ENCODE assay signal across 1 cellular context in the genomic region with DNA sequence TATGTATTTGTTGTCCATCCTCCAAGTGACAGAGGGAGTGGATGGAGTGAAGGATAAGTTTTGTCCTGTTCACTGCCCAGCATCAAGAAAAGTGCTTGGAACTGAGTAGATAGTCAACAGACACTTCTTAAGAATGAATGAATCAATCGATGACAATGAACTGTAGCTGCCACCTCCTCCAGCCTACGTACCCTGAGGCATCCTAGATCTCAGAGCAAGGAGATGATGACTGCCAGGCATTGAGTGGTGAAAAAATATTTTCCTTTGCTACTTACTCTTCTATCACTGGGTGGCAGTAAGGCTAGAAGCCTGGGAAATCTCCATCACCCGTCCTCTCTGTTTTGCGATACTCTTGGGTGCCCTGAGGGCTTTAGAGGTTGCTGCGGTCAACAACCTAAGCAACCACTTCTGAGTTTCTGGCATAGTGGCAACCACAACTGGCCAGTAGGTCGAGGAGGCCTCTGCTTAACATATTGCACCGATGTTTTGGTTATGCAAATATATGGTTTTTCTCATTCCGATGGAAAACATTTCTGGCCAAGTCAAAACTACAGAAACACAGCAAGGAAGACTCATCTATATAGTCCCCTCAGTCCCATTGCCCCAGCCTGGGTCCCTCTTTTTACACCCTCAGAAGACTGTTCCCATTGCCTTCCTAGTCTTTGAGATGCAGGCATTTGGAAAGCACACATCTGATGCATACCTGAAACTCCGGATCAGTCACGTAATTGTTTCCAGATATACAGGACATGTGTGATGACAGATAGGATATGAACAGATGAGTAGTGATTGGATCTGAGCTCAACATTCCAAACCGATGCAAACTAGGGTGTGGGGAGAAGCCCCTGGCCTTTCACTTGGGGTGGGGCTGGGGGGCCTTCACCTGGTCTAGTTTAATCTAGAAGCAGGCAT.
TF ChIP-seq lines count a peak whose summit lies in the region.

No MANE protein-coding gene starts in this region.

TF ChIP-seq in K562, 482 proteins besides CTCF, POLR2A, EP300 and RAD21 (continued from another document):
- TF ChIP-seq, protein P1, sequence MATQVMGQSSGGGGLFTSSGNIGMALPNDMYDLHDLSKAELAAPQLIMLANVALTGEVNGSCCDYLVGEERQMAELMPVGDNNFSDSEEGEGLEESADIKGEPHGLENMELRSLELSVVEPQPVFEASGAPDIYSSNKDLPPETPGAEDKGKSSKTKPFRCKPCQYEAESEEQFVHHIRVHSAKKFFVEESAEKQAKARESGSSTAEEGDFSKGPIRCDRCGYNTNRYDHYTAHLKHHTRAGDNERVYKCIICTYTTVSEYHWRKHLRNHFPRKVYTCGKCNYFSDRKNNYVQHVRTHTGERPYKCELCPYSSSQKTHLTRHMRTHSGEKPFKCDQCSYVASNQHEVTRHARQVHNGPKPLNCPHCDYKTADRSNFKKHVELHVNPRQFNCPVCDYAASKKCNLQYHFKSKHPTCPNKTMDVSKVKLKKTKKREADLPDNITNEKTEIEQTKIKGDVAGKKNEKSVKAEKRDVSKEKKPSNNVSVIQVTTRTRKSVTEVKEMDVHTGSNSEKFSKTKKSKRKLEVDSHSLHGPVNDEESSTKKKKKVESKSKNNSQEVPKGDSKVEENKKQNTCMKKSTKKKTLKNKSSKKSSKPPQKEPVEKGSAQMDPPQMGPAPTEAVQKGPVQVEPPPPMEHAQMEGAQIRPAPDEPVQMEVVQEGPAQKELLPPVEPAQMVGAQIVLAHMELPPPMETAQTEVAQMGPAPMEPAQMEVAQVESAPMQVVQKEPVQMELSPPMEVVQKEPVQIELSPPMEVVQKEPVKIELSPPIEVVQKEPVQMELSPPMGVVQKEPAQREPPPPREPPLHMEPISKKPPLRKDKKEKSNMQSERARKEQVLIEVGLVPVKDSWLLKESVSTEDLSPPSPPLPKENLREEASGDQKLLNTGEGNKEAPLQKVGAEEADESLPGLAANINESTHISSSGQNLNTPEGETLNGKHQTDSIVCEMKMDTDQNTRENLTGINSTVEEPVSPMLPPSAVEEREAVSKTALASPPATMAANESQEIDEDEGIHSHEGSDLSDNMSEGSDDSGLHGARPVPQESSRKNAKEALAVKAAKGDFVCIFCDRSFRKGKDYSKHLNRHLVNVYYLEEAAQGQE (CRISPR knock-in tag; IDR thresholded peaks at IDR 0.05; ENCODE audit: low read depth): no peak
- TF ChIP-seq ZNF717 (CRISPR knock-in tag; IDR thresholded peaks at IDR 0.05) (no peak), ZNF668 (CRISPR knock-in tag; IDR thresholded peaks at IDR 0.05) (no peak)
